ENCODE assay signal across 8 cellular contexts in the genomic region with DNA sequence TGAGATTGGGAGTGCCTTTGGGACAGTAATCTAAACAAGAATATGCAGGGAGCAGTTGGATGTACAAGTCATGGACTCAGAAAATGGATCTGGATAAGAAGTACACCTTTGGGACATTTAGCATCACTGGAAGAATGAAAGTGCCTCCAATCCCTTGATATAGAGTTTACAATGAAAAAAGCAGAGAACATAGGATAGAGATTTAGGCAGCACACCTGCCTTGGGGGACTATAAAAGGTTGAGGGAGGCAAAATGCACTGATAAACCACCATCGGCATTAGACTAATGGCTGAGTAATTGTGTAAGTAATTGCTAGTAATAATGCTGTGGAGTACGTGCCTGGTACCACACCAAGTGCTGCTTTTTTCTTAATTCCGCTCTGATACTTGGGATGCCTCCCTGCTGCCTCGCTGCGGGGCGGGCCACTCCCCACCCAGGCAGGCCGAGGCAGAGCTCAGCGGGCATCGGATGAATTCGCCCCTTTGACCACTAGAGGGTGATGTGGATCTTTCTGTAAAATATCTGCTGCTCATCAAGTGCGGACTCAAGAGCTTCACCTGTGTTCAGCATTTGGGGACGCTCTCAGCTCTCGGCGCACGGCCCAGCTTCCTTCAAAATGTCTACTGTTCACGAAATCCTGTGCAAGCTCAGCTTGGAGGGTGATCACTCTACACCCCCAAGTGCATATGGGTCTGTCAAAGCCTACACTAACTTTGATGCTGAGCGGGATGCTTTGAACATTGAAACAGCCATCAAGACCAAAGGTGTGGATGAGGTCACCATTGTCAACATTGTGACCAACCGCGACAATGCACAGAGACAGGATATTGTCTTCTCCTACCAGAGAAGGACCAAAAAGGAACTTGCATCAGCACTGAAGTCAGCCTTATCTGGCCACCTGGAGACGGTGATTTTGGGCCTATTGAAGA.
DNase-seq lines count a peak whose midpoint lies in the region; ATAC-seq and TF ChIP-seq lines count a peak whose summit lies in the region.

No MANE protein-coding gene starts in this region.

- H3K4me1 ChIP-seq in left lung: no peaks in the 10 kb centered on the region

- H3K27me3 ChIP-seq in left lung: peaks cover 0 to 16% of the 10 kb centered on the region in 2 donors

- no peaks in the 10 kb centered on the region for H3K9me3 Mint-ChIP-seq in chondrocyte (ENCODE audit: low read depth)

- H3K4me1 Mint-ChIP-seq in chondrocyte (ENCODE audit: low read depth): peaks cover 34% of the 10 kb centered on the region

- peaks cover 5% of the 10 kb centered on the region for H3K27me3 Mint-ChIP-seq in chondrocyte (ENCODE audit: low read depth)

- DNase-seq in NCI-H2227 treated with DMSO at 0.1 percent for 48 hours (lab: John Stamatoyannopoulos, UW) (peak; percentile 28), chondrocyte (ENCODE audit: low spot score) (no peak), left lung (peak; percentile 47 to 83)
- DNase-seq in activated CD4-positive, alpha-beta T cell treated with anti-CD3 and anti-CD28 coated beads for 24 hours (ENCODE audit: low read depth in 2 of 2): peak; percentile 50 to 55
- DNase-seq in stimulated activated CD4-positive, alpha-beta T cell treated with anti-CD3 and anti-CD28 coated beads, TNF-alpha, amount 100 ng/mL, for 1 hour (ENCODE audit: low read depth in 3 of 3, low spot score in 1 of 3): peak; percentile 15 to 48 (median 40)

- no peak overlapping the region for H3K27ac ChIP-seq in left lung

- no peak overlapping the region for H3K27ac Mint-ChIP-seq in chondrocyte (ENCODE audit: unreplicated experiment)

- H3K9me3 ChIP-seq in left lung: no peaks in the 10 kb centered on the region

- intact Hi-C loops in left lung (cut with DNase I): loop anchor here in 1 of 2 donors (2.0 kb wide), 1 partner anchor 97 kb away; no protein-coding TSS in a partner anchor

- H3K36me3 Mint-ChIP-seq in chondrocyte (ENCODE audit: low read depth): no peaks in the 10 kb centered on the region

- TF ChIP-seq CTCF in GM12872 (IDR thresholded peaks at IDR 0.05; ENCODE audit: insufficient read depth, low read depth, low read length): peak; percentile 86
- TF ChIP-seq CTCF in chondrocyte (IDR thresholded peaks at IDR 0.05): peak; percentile 95
- TF ChIP-seq CTCF in left lung (IDR thresholded peaks at IDR 0.05): peak; percentile 91

- H3K4me3 ChIP-seq in left lung: no peak overlapping the region

- H3K36me3 ChIP-seq in left lung: no peaks in the 10 kb centered on the region

- H3K4me3 Mint-ChIP-seq in chondrocyte (ENCODE audit: unreplicated experiment): no peak overlapping the region

- ATAC-seq in HG03095 (IDR thresholded peaks at IDR 0.05; ENCODE audit: unreplicated experiment) (peak; percentile 80), left lung (peak; percentile 97), HG03135 (IDR thresholded peaks at IDR 0.05; ENCODE audit: unreplicated experiment) (no peak)
